11 cellular contexts compared by ENCODE assay signal in genomic region chr3:87127286-87127685, GRCh38.
"Had no signal": no experiment of that assay in that cellular context is flagged by ENCODE, and none has a peak within 500 bp of the region (broad histone marks: within the 10 kb centered on the region; RNA-seq: fewer than 3 reads in every experiment).

No MANE protein-coding gene starts in this region.

- H3K4me3 ChIP-seq: dorsolateral prefrontal cortex, heart left ventricle had no signal

- H3K27me3 ChIP-seq: dorsolateral prefrontal cortex, heart left ventricle had no signal

- H3K4me1 ChIP-seq: heart left ventricle had no signal

- H3K9me3 ChIP-seq: heart left ventricle had no signal

- DNase-seq: activated CD4-positive, alpha-beta T cell treated with anti-CD3 and anti-CD28 coated beads, Interleukin-2, amount 50 U/mL, for 48 hours; activated naive CD4-positive, alpha-beta T cell treated with anti-CD3 and anti-CD28 coated beads, Interleukin-2, amount 10 ng/mL, durations not matched to agents 7 days and 5 days; dorsolateral prefrontal cortex; endodermal cell; heart left ventricle; nucleus accumbens; small intestine; stimulated activated CD4-positive, alpha-beta T cell treated with anti-CD3 and anti-CD28 coated beads, Interleukin-4, amount 100 ng/mL, for 4 hours; stimulated activated CD8-positive, alpha-beta memory T cell treated with anti-CD3 and anti-CD28 coated beads, Interleukin-4, amount 100 ng/mL, for 48 hours; stimulated activated naive CD4-positive, alpha-beta T cell treated with Interleukin-2 at 50 U/mL for 16 hours; SW 1271 had no signal

- H3K27ac ChIP-seq: dorsolateral prefrontal cortex, heart left ventricle had no signal

- H3K36me3 ChIP-seq: heart left ventricle had no signal
